ENCODE assay signal across 8 cellular contexts in genomic region chr2:120520929-120521912, GRCh38.
DNase-seq lines count a peak whose midpoint lies in the region; ATAC-seq and TF ChIP-seq lines count a peak whose summit lies in the region.

No MANE protein-coding gene starts in this region.

- no peak for ATAC-seq in activated T-cell treated with anti-CD3 and anti-CD28 coated beads, Interleukin-2, amount 50 U/mL, for 4 hours
- peak; percentile 48 for ATAC-seq in Right ventricle myocardium superior (ENCODE audit: poor library complexity)
- no peak for ATAC-seq in HG03175 (IDR thresholded peaks at IDR 0.05; ENCODE audit: unreplicated experiment)

- intact Hi-C loops in Right ventricle myocardium superior (cut with DNase I): no loop called here

- H3K9me2 ChIP-seq in MM.1S (replicated peaks; ENCODE audit: insufficient read depth, low read length): no peaks in the 10 kb centered on the region

- H4K20me1 ChIP-seq in MM.1S (ENCODE audit: insufficient read depth, low read length): no peaks in the 10 kb centered on the region

- no peaks in the 10 kb centered on the region for H3K79me2 ChIP-seq in MM.1S (ENCODE audit: low read length)

- H3F3A ChIP-seq in MM.1S (ENCODE audit: insufficient read depth, low read length): no peaks in the 10 kb centered on the region

- H3K4me2 ChIP-seq in MM.1S (ENCODE audit: low read depth, low read length): no peak overlapping the region

- no peak overlapping the region for H3K27ac ChIP-seq in MM.1S (ENCODE audit: low read length)

- no peaks in the 10 kb centered on the region for H3K9me3 Mint-ChIP-seq in activated T-cell treated with anti-CD3 and anti-CD28 coated beads, Interleukin-2, amount 50 U/mL, for 4 hours

- peaks cover 23% of the 10 kb centered on the region for H3K27me3 Mint-ChIP-seq in activated T-cell treated with anti-CD3 and anti-CD28 coated beads, Interleukin-2, amount 50 U/mL, for 4 hours (ENCODE audit: low read depth)

- no peaks in the 10 kb centered on the region for H3K9me3 ChIP-seq in MM.1S (replicated peaks; ENCODE audit: insufficient read depth, low read length)

- H2AFZ ChIP-seq in MM.1S (ENCODE audit: low read length): no peak overlapping the region

- peak; percentile 59 to 60 for DNase-seq in activated T-cell treated with anti-CD3 and anti-CD28 coated beads, Interleukin-2, amount 50 U/mL, for 48 hours
- DNase-seq in activated T-cell treated with anti-CD3 and anti-CD28 coated beads, Interleukin-2, amount 50 U/mL, for 4 hours: no peak
- DNase-seq in MM.1S (no peak), Right ventricle myocardium superior (no peak), mesenteric fat pad (ENCODE audit: low spot score) (no peak)
- DNase-seq in activated CD4-positive, alpha-beta T cell treated with anti-CD3 and anti-CD28 coated beads, Interleukin-2, amount 50 U/mL, for 48 hours: peak; percentile 40 to 52
- peak; percentile 19 to 49 for DNase-seq in stimulated activated CD4-positive, alpha-beta T cell treated with anti-CD3 and anti-CD28 coated beads, Interleukin-2, amount 100 ng/mL, for 24 hours

- peaks cover 17% of the 10 kb centered on the region; the same call in 1 of the 2 replicates for H3K27me3 ChIP-seq in MM.1S (replicated peaks; ENCODE audit: insufficient read depth, low read length)

- no peaks in the 10 kb centered on the region for H3K36me3 Mint-ChIP-seq in activated T-cell treated with anti-CD3 and anti-CD28 coated beads, Interleukin-2, amount 50 U/mL, for 4 hours (ENCODE audit: insufficient read depth)

- H3K4me3 ChIP-seq in MM.1S (ENCODE audit: low read length): no peak overlapping the region

- peak; percentile 52 for TF ChIP-seq CTCF in MM.1S (IDR thresholded peaks at IDR 0.05; ENCODE audit: low read length)

- H3K36me3 ChIP-seq in MM.1S (replicated peaks; ENCODE audit: insufficient read depth, low read length): no peaks in the 10 kb centered on the region

- H3K4me1 ChIP-seq in MM.1S (ENCODE audit: low read length): no peaks in the 10 kb centered on the region

- H3K4me3 Mint-ChIP-seq in activated T-cell treated with anti-CD3 and anti-CD28 coated beads, Interleukin-2, amount 50 U/mL, for 4 hours: no peak overlapping the region

- H3K4me1 Mint-ChIP-seq in activated T-cell treated with anti-CD3 and anti-CD28 coated beads, Interleukin-2, amount 50 U/mL, for 4 hours (ENCODE audit: low read depth): no peaks in the 10 kb centered on the region

- no peak overlapping the region for H3K9ac ChIP-seq in MM.1S (ENCODE audit: low read length)

Comparison
In these comparisons a context has a peak if more than half of its experiments do, and no peak if none do; other contexts are left out.
1. DNase-seq: peak in activated T-cell treated with anti-CD3 and anti-CD28 coated beads, Interleukin-2, amount 50 U/mL, for 48 hours (2 of 2), activated CD4-positive, alpha-beta T cell treated with anti-CD3 and anti-CD28 coated beads, Interleukin-2, amount 50 U/mL, for 48 hours (2 of 2) and stimulated activated CD4-positive, alpha-beta T cell treated with anti-CD3 and anti-CD28 coated beads, Interleukin-2, amount 100 ng/mL, for 24 hours (2 of 2); none in activated T-cell treated with anti-CD3 and anti-CD28 coated beads, Interleukin-2, amount 50 U/mL, for 4 hours (single experiment), MM.1S (single experiment), Right ventricle myocardium superior (single experiment) and mesenteric fat pad (single experiment).